21 cellular contexts compared by ENCODE assay signal in genomic region chr5:179869101-179869500, GRCh38. TPM values are rescaled to one million over a fixed set of nuclear protein-coding genes. Genes with fewer than 3 reads are reported as not detected.
DNase-seq lines count a peak whose midpoint lies in the region; ATAC-seq and TF ChIP-seq lines count a peak whose summit lies in the region.
"Had no signal": no experiment of that assay in that cellular context is flagged by ENCODE, and none has a peak within 500 bp of the region (broad histone marks: within the 10 kb centered on the region; RNA-seq: fewer than 3 reads in every experiment).

No MANE protein-coding gene starts in this region.

- intact Hi-C loops in sigmoid colon (cut with DNase I), result no loop called here

- peaks cover 7% of the 10 kb centered on the region for H3K4me1 Mint-ChIP-seq in activated T-cell treated with anti-CD3 and anti-CD28 coated beads, Interleukin-2, amount 50 U/mL, for 24 hours (ENCODE audit: low read depth)
- no peaks in the 10 kb centered on the region for H3K4me1 Mint-ChIP-seq in activated T-cell treated with anti-CD3 and anti-CD28 coated beads, Interleukin-2, amount 50 U/mL, for 72 hours (ENCODE audit: low read depth)

- H3K4me3 ChIP-seq in H7 (ENCODE audit: insufficient read depth, low read depth, low read length) (no peak overlapping the region), sigmoid colon (no peak overlapping the region), upper lobe of left lung (no peak overlapping the region)
- H3K4me3 ChIP-seq: A549, MG63, SJSA1 had no signal

- H3K4me1 ChIP-seq in sigmoid colon (no peaks in the 10 kb centered on the region), upper lobe of left lung (no peaks in the 10 kb centered on the region)
- H3K4me1 ChIP-seq: A549, Caco-2, SJSA1 had no signal

- H3K27ac ChIP-seq in sigmoid colon (no peak overlapping the region), upper lobe of left lung (no peak overlapping the region)
- H3K27ac ChIP-seq: A549, C4-2B, SJSA1 had no signal

- TF ChIP-seq EP300 in sigmoid colon (IDR thresholded peaks at IDR 0.05) (no peak), upper lobe of left lung (IDR thresholded peaks at IDR 0.05) (no peak)

- H3K4me3 Mint-ChIP-seq in activated T-cell treated with anti-CD3 and anti-CD28 coated beads, Interleukin-2, amount 50 U/mL, for 24 hours, result no peak overlapping the region
- H3K4me3 Mint-ChIP-seq in activated T-cell treated with anti-CD3 and anti-CD28 coated beads, Interleukin-2, amount 50 U/mL, for 72 hours, result no peak overlapping the region
- H3K4me3 Mint-ChIP-seq: HFFc6 had no signal

- H3K27me3 ChIP-seq in H7 (ENCODE audit: control insufficient read depth, insufficient read depth, low read length) (no peaks in the 10 kb centered on the region), sigmoid colon (no peaks in the 10 kb centered on the region), upper lobe of left lung (no peaks in the 10 kb centered on the region)
- H3K27me3 ChIP-seq: MG63, SJSA1 had no signal

- H3K9me3 ChIP-seq in sigmoid colon, result no peaks in the 10 kb centered on the region
- no peaks in the 10 kb centered on the region for H3K9me3 ChIP-seq in upper lobe of left lung
- H3K9me3 ChIP-seq: A549, Caco-2, MG63, SJSA1 had no signal

- no peak for DNase-seq in activated T-cell treated with anti-CD3 and anti-CD28 coated beads, Interleukin-2, amount 50 U/mL, for 24 hours
- no peak for DNase-seq in activated T-cell treated with anti-CD3 and anti-CD28 coated beads, Interleukin-2, amount 50 U/mL, for 72 hours
- DNase-seq in H7 (peak; percentile 48), islet precursor cell (peak; percentile 37), sigmoid colon (peak; percentile 64), upper lobe of left lung (no peak)
- DNase-seq in activated CD8-positive, alpha-beta memory T cell treated with anti-CD3 and anti-CD28 coated beads, Interleukin-2, amount 50 U/mL, for 48 hours, result no peak
- DNase-seq: Caco-2, HFFc6, IMR-90, Karpas-422, MG63, NCI-H1092, NCI-H187, NCI-H345, NCI-H526, RPMI8226 had no signal

- H3K36me3 ChIP-seq in H7 (replicated peaks; ENCODE audit: control insufficient read depth, insufficient read depth, low read length) (peaks cover 18% of the 10 kb centered on the region), sigmoid colon (peaks cover 12 to 93% (median 45%) of the 10 kb centered on the region in 4 donors), upper lobe of left lung (peaks cover 5 to 94% (median 78%) of the 10 kb centered on the region in 4 donors)

- H3K27ac Mint-ChIP-seq in activated T-cell treated with anti-CD3 and anti-CD28 coated beads, Interleukin-2, amount 50 U/mL, for 24 hours, result peak overlapping the region; percentile 33
- H3K27ac Mint-ChIP-seq in activated T-cell treated with anti-CD3 and anti-CD28 coated beads, Interleukin-2, amount 50 U/mL, for 72 hours, result no peak overlapping the region
- H3K27ac Mint-ChIP-seq: HFFc6 had no signal

- peaks cover 84% of the 10 kb centered on the region for H3K36me3 Mint-ChIP-seq in activated T-cell treated with anti-CD3 and anti-CD28 coated beads, Interleukin-2, amount 50 U/mL, for 24 hours (ENCODE audit: low read depth)
- H3K36me3 Mint-ChIP-seq in activated T-cell treated with anti-CD3 and anti-CD28 coated beads, Interleukin-2, amount 50 U/mL, for 72 hours (ENCODE audit: insufficient read depth in 2 of 2), result no peaks in the 10 kb centered on the region

- no peaks in the 10 kb centered on the region for H3K27me3 Mint-ChIP-seq in activated T-cell treated with anti-CD3 and anti-CD28 coated beads, Interleukin-2, amount 50 U/mL, for 24 hours
- no peaks in the 10 kb centered on the region for H3K27me3 Mint-ChIP-seq in activated T-cell treated with anti-CD3 and anti-CD28 coated beads, Interleukin-2, amount 50 U/mL, for 72 hours (ENCODE audit: low read depth)

- no peak for TF ChIP-seq CTCF in sigmoid colon (IDR thresholded peaks at IDR 0.05)
- no peak for TF ChIP-seq CTCF in upper lobe of left lung (IDR thresholded peaks at IDR 0.05)

- no peaks in the 10 kb centered on the region for H3K9me3 Mint-ChIP-seq in activated T-cell treated with anti-CD3 and anti-CD28 coated beads, Interleukin-2, amount 50 U/mL, for 24 hours
- no peaks in the 10 kb centered on the region for H3K9me3 Mint-ChIP-seq in activated T-cell treated with anti-CD3 and anti-CD28 coated beads, Interleukin-2, amount 50 U/mL, for 72 hours
- H3K9me3 Mint-ChIP-seq: HFFc6 had no signal

- WGBS in sigmoid colon, 2 donors, result 93 to 95% methylated on average over 5 of the region's 5 CpGs
- WGBS in upper lobe of left lung, 2 donors, result 71 to 91% methylated on average over 1 to 5 of the region's 5 CpGs

- no peak for ATAC-seq in activated T-cell treated with anti-CD3 and anti-CD28 coated beads, Interleukin-2, amount 50 U/mL, for 72 hours (replicated peaks in 1 of 2)
- ATAC-seq in upper lobe of left lung (ENCODE audit: low FRiP score in 2 of 2), result no peak
- ATAC-seq in HG03135 (IDR thresholded peaks at IDR 0.05; ENCODE audit: unreplicated experiment), result no peak
- ATAC-seq: A549 had no signal

- no peak for TF ChIP-seq POLR2A in sigmoid colon (IDR thresholded peaks at IDR 0.05)
- no peak for TF ChIP-seq POLR2A in upper lobe of left lung (IDR thresholded peaks at IDR 0.05)

RNA-seq across cellular contexts. Expression of gene MRNIP, which starts 10.5 kb away (rescaled TPM):
- total RNA-seq in activated T-cell treated with anti-CD3 and anti-CD28 coated beads, Interleukin-2, amount 50 U/mL, for 72 hours, result 10 to 100 TPM; 26.4 to 33.3 TPM
- 34.7 and 56.2 TPM in 2 replicates for total RNA-seq in H7 (2014; rRNA removed; shearing (Covaris generic))
- total RNA-seq in sigmoid colon (10 to 100 TPM; 30.7 to 59.8 (median 34.5) TPM), upper lobe of left lung (100 to 1,000 TPM in 1 of 6 donors, 10 to 100 TPM in 5; 20.7 to 142 (median 33.2) TPM)
- polyA plus RNA-seq in sigmoid colon, result 10 to 100 TPM in 2 of 3 donors, 1 to 10 TPM in 1; 8.3 to 20.3 (median 11.4) TPM

RNA-seq across cellular contexts. Expression of gene TBC1D9B, which starts 38.6 kb away (rescaled TPM):
- 10 to 100 TPM; 62.5 to 72.3 TPM for total RNA-seq in activated T-cell treated with anti-CD3 and anti-CD28 coated beads, Interleukin-2, amount 50 U/mL, for 72 hours
- 48.1 and 61.2 TPM in 2 replicates for total RNA-seq in H7 (2014; rRNA removed; shearing (Covaris generic))
- total RNA-seq in sigmoid colon (1,000 to 10,000 TPM in 2 of 4 donors, 100 to 1,000 TPM in 2; 291 to 1,545 (median 1,005) TPM), upper lobe of left lung (100 to 1,000 TPM in 4 of 6 donors, 10 to 100 TPM in 2; 66.4 to 228 (median 110) TPM)
- polyA plus RNA-seq in sigmoid colon, result 10 to 100 TPM; 35.4 to 83.4 (median 36.8) TPM

RNA-seq across cellular contexts. Expression of gene SQSTM1, which starts 48.4 kb away (rescaled TPM):
- total RNA-seq in activated T-cell treated with anti-CD3 and anti-CD28 coated beads, Interleukin-2, amount 50 U/mL, for 72 hours, result 100 to 1,000 TPM; 213 to 226 TPM
- 161 and 184 TPM in 2 replicates for total RNA-seq in H7 (2014; rRNA removed; shearing (Covaris generic))
- total RNA-seq in sigmoid colon, result 100 to 1,000 TPM; 287 to 443 (median 386) TPM
- 100 to 1,000 TPM; 168 to 301 (median 203) TPM for polyA plus RNA-seq in sigmoid colon
- total RNA-seq in upper lobe of left lung, result 100 to 1,000 TPM; 390 to 666 (median 574) TPM

Comparison
In these comparisons a context has a peak if more than half of its experiments do, and no peak if none do; other contexts are left out.
1. DNase-seq: peak in H7 (single experiment), islet precursor cell (single experiment) and sigmoid colon (single experiment); none in activated T-cell treated with anti-CD3 and anti-CD28 coated beads, Interleukin-2, amount 50 U/mL, for 24 hours (single experiment), activated T-cell treated with anti-CD3 and anti-CD28 coated beads, Interleukin-2, amount 50 U/mL, for 72 hours (0 of 2), activated CD8-positive, alpha-beta memory T cell treated with anti-CD3 and anti-CD28 coated beads, Interleukin-2, amount 50 U/mL, for 48 hours (single experiment) and upper lobe of left lung (0 of 2).